ENCODE assay signal across 21 cellular contexts in genomic region chr10:20508921-20509320, GRCh38.
A peak's percentile ranks its signal among the peaks of the same experiment; 100 is the strongest.
DNase-seq lines count a peak whose midpoint lies in the region; ATAC-seq and TF ChIP-seq lines count a peak whose summit lies in the region.
"Had no signal": no experiment of that assay in that cellular context is flagged by ENCODE, and none has a peak within 500 bp of the region (broad histone marks: within the 10 kb centered on the region; RNA-seq: fewer than 3 reads in every experiment).

No MANE protein-coding gene starts in this region.

- H3K4me2 ChIP-seq in mesenchymal stem cell (ENCODE audit: low read length, poor library complexity, severe bottlenecking), result no peak overlapping the region
- H3K4me2 ChIP-seq: A549; BLaER1 treated with 17β-estradiol and CSF1 and Interleukin-3, amounts not matched to agents 10 nM and 100 nM had no signal

- H2BK12ac ChIP-seq in mesenchymal stem cell (ENCODE audit: low read length in 2 of 2), result peak overlapping the region in 1 of 2 experiments; percentile 98

- intact Hi-C loops in left colon (cut with DNase I, micrococcal nuclease) (no loop called here), upper lobe of right lung (cut with DNase I) (no loop called here)

- H3K4me3 ChIP-seq in mesenchymal stem cell (ENCODE audit: insufficient read depth in 1 of 2, low read depth in 1 of 2, low read length in 2 of 2) (no peak overlapping the region), upper lobe of right lung (no peak overlapping the region)
- H3K4me3 ChIP-seq: A549; BLaER1 treated with 17β-estradiol and CSF1 and Interleukin-3, amounts not matched to agents 10 nM and 100 nM; GM12878 had no signal

- no peak overlapping the region for H2BK120ac ChIP-seq in mesenchymal stem cell (ENCODE audit: low read depth, low read length)

- H2BK15ac ChIP-seq in mesenchymal stem cell (ENCODE audit: low read depth, poor library complexity, severe bottlenecking), result no peak overlapping the region

- H2AK5ac ChIP-seq in mesenchymal stem cell (ENCODE audit: low read length, severe bottlenecking), result no peak overlapping the region

- no peaks in the 10 kb centered on the region for H3K36me3 ChIP-seq in mesenchymal stem cell (ENCODE audit: control insufficient read depth in 1 of 2, insufficient read depth in 2 of 2, low read depth in 1 of 2, low read length in 2 of 2)
- H3K36me3 ChIP-seq in upper lobe of right lung, result no peaks in the 10 kb centered on the region
- H3K36me3 ChIP-seq: BLaER1 treated with 17β-estradiol and CSF1 and Interleukin-3, amounts not matched to agents 10 nM and 100 nM had no signal

- H3K4ac ChIP-seq in mesenchymal stem cell (ENCODE audit: low read depth in 1 of 2, low read length in 2 of 2), result peak overlapping the region in 1 of 2 experiments; percentile 32

- no peak overlapping the region for H3K27ac ChIP-seq in mesenchymal stem cell (ENCODE audit: low read length, poor library complexity, severe bottlenecking)
- H3K27ac ChIP-seq in upper lobe of right lung, result no peak overlapping the region
- H3K27ac ChIP-seq: 22Rv1; A549; BLaER1 treated with 17β-estradiol and CSF1 and Interleukin-3, amounts not matched to agents 10 nM and 100 nM had no signal

- peaks cover 6% of the 10 kb centered on the region for H3K9me3 ChIP-seq in mesenchymal stem cell (ENCODE audit: control insufficient read depth, low read length)
- H3K9me3 ChIP-seq in upper lobe of right lung, result no peaks in the 10 kb centered on the region
- H3K9me3 ChIP-seq: A549; BLaER1 treated with 17β-estradiol and CSF1 and Interleukin-3, amounts not matched to agents 10 nM and 100 nM had no signal

- no peak for DNase-seq in left colon
- DNase-seq in mesenchymal stem cell, result peak; percentile 68
- DNase-seq in upper lobe of right lung, result no peak
- no peak for DNase-seq in NCI-H146 (lab: John Stamatoyannopoulos, UW)
- DNase-seq: AML-193; CD4-positive, alpha-beta memory T cell; CD4-positive, CD25-positive, alpha-beta regulatory T cell; CD8-positive, alpha-beta memory T cell; COR-L47; DMS 273 treated with DMSO at 0.1 percent for 48 hours; DMS153; DMS53; DMS79; DND-41; EL; GDM1 had no signal

- H3K14ac ChIP-seq in mesenchymal stem cell (ENCODE audit: low read length in 2 of 2), result no peak overlapping the region

- H3K79me1 ChIP-seq in mesenchymal stem cell (replicated peaks; ENCODE audit: low read length, poor library complexity, severe bottlenecking), result no peaks in the 10 kb centered on the region

- H3K18ac ChIP-seq in mesenchymal stem cell (ENCODE audit: low read depth in 1 of 2, low read length in 2 of 2), result peak overlapping the region; percentile 70 to 77

- ATAC-seq in left colon, result peak; percentile 73
- peak; percentile 36 for ATAC-seq in upper lobe of right lung
- no peak for ATAC-seq in HG03439 (IDR thresholded peaks at IDR 0.05; ENCODE audit: unreplicated experiment)
- ATAC-seq: A549, GM12878 had no signal

- peak overlapping the region; percentile 61 for H4K91ac ChIP-seq in mesenchymal stem cell (ENCODE audit: low read length)

- no peak overlapping the region for H3K9ac ChIP-seq in mesenchymal stem cell (ENCODE audit: low read length)
- H3K9ac ChIP-seq: BLaER1 treated with 17β-estradiol and CSF1 and Interleukin-3, amounts not matched to agents 10 nM and 100 nM had no signal

- H4K8ac ChIP-seq in mesenchymal stem cell (ENCODE audit: low read length), result peak overlapping the region; percentile 94

- H2AFZ ChIP-seq in mesenchymal stem cell (ENCODE audit: low read depth, low read length), result no peak overlapping the region

- no peak for TF ChIP-seq CTCF in upper lobe of right lung (IDR thresholded peaks at IDR 0.05)

- H3K4me1 ChIP-seq in mesenchymal stem cell (ENCODE audit: control insufficient read depth, insufficient read depth, low read depth, low read length) (no peaks in the 10 kb centered on the region), upper lobe of right lung (no peaks in the 10 kb centered on the region)
- H3K4me1 ChIP-seq: A549; BLaER1 treated with 17β-estradiol and CSF1 and Interleukin-3, amounts not matched to agents 10 nM and 100 nM had no signal

- H3K23ac ChIP-seq in mesenchymal stem cell (ENCODE audit: low read length in 2 of 2), result no peak overlapping the region

- H2BK5ac ChIP-seq in mesenchymal stem cell (ENCODE audit: low read depth, low read length, poor library complexity, severe bottlenecking), result no peak overlapping the region

- H3K27me3 ChIP-seq in mesenchymal stem cell (ENCODE audit: control insufficient read depth in 1 of 2, insufficient read depth in 1 of 2, low read length in 2 of 2) (no peaks in the 10 kb centered on the region), upper lobe of right lung (no peaks in the 10 kb centered on the region)
- H3K27me3 ChIP-seq: BLaER1 treated with 17β-estradiol and CSF1 and Interleukin-3, amounts not matched to agents 10 nM and 100 nM had no signal
